2 cellular contexts compared by ENCODE assay signal in the genomic region with DNA sequence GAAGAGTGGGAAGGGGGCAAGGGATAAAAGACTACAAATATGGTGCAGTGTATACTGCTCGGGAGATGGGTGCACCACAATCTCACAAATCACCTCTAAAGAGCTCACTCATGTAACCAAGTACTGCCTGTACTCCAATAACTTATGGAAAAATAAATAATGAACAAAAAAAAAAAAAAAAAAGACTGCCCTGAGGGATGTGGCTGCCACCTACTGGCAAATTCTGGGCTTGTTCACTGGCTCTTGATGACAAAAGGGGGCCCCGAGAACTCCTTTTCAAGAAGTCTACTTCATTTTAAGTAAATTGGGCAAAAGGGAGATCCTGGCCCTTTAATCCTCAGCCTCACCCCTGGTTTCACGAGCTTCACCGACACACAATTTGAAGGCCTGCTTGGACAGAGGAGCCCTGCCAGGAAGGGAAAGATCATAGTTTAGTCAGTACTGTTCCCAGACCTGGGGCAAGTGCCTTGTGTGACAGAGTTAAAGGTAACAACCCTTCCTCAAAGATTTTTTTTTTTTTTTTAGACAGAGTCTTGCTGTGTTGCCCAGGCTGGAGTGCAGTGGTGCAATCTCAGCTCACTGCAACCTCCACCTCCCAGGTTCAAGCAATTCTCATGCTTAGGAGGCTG.
TF ChIP-seq lines count a peak whose summit lies in the region.

No MANE protein-coding gene starts in this region.

TF ChIP-seq in HEK293T, 16 proteins besides CTCF, POLR2A, EP300 and RAD21:
- TF ChIP-seq ZNF384 (IDR thresholded peaks at IDR 0.05) (peak; percentile 96), ARNT (IDR thresholded peaks at IDR 0.05) (no peak), FOXM1 (IDR thresholded peaks at IDR 0.05; ENCODE audit: borderline replicate concordance) (no peak)

TF ChIP-seq in HepG2, 621 proteins besides CTCF, POLR2A, EP300 and RAD21:
- TF ChIP-seq, protein P1, sequence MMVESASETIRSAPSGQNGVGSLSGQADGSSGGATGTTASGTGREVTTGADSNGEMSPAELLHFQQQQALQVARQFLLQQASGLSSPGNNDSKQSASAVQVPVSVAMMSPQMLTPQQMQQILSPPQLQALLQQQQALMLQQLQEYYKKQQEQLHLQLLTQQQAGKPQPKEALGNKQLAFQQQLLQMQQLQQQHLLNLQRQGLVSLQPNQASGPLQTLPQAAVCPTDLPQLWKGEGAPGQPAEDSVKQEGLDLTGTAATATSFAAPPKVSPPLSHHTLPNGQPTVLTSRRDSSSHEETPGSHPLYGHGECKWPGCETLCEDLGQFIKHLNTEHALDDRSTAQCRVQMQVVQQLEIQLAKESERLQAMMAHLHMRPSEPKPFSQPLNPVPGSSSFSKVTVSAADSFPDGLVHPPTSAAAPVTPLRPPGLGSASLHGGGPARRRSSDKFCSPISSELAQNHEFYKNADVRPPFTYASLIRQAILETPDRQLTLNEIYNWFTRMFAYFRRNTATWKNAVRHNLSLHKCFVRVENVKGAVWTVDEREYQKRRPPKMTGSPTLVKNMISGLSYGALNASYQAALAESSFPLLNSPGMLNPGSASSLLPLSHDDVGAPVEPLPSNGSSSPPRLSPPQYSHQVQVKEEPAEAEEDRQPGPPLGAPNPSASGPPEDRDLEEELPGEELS (CRISPR knock-in tag; IDR thresholded peaks at IDR 0.05): no peak
- no peak for TF ChIP-seq ZNF180 (CRISPR knock-in tag; IDR thresholded peaks at IDR 0.05; ENCODE audit: borderline replicate concordance, low read depth)
- TF ChIP-seq TARDBP (CRISPR knock-in tag; IDR thresholded peaks at IDR 0.05): no peak
- peak; percentile 22 for TF ChIP-seq XRCC5 (optimal IDR thresholded peaks at IDR 0.05; ENCODE audit: low read length)
- no peak for TF ChIP-seq LCORL (IDR thresholded peaks at IDR 0.05)
- no peak for TF ChIP-seq LCORL (CRISPR knock-in tag; IDR thresholded peaks at IDR 0.05)
- no peak for TF ChIP-seq ZNF800 (CRISPR knock-in tag; IDR thresholded peaks at IDR 0.05)
- TF ChIP-seq ZNF362 (CRISPR knock-in tag; IDR thresholded peaks at IDR 0.05; ENCODE audit: borderline replicate concordance): peak; percentile 89
- TF ChIP-seq SNAPC4 (CRISPR knock-in tag; IDR thresholded peaks at IDR 0.05): no peak
- TF ChIP-seq KLF12 (CRISPR knock-in tag; IDR thresholded peaks at IDR 0.05; ENCODE audit: borderline replicate concordance): no peak
- TF ChIP-seq, protein P2, sequence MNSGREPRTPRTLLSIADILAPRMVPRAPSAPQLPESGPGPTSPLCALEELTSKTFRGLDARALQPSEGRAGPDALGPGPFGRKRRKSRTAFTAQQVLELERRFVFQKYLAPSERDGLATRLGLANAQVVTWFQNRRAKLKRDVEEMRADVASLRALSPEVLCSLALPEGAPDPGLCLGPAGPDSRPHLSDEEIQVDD (CRISPR knock-in tag; IDR thresholded peaks at IDR 0.05; ENCODE audit: borderline replicate concordance): no peak
- no peak for TF ChIP-seq TBL1XR1 (IDR thresholded peaks at IDR 0.05; ENCODE audit: borderline replicate concordance, low read length, partially characterized antibody)
- TF ChIP-seq SYNCRIP (IDR thresholded peaks at IDR 0.05; ENCODE audit: insufficient read depth, low read depth, low read length): no peak
